ENCODE assay signal across 31 cellular contexts in genomic region chr2:166405569-166405926, GRCh38.
"Had no signal": no experiment of that assay in that cellular context is flagged by ENCODE, and none has a peak within 500 bp of the region (broad histone marks: within the 10 kb centered on the region; RNA-seq: fewer than 3 reads in every experiment).

No MANE protein-coding gene starts in this region.

- H3K9me3 ChIP-seq: ascending aorta had no signal

- ATAC-seq: activated CD8-positive, alpha-beta T cell treated with anti-CD3 and anti-CD28 coated beads for 36 hours; activated naive CD8-positive, alpha-beta T cell treated with anti-CD3 and anti-CD28 coated beads, Interleukin-2, amount 50 U/mL, for 24 hours; activated T-cell treated with anti-CD3 and anti-CD28 coated beads, Interleukin-2, amount 50 U/mL, for 4 hours; activated T-cell treated with anti-CD3 and anti-CD28 coated beads, Interleukin-2, amount 50 U/mL, for 72 hours; activated T-helper 17 cell treated with anti-CD3 and anti-CD28 coated beads, Interleukin-2, amount 50 U/mL, for 72 hours had no signal

- DNase-seq: activated B cell treated with CpG ODN at 0.5 μM for 24 hours; activated CD4-positive, alpha-beta memory T cell treated with anti-CD3 and anti-CD28 coated beads for 36 hours; activated CD4-positive, alpha-beta T cell treated with anti-CD3 and anti-CD28 coated beads for 4 hours; activated CD4-positive, alpha-beta T cell treated with anti-CD3 and anti-CD28 coated beads, Interleukin-2, amount 10 ng/mL, durations not matched to agents 24 days and 14 days; activated CD4-positive, alpha-beta T cell treated with anti-CD3 and anti-CD28 coated beads, Interleukin-2, amount 50 U/mL, for 1 hour; activated CD4-positive, alpha-beta T cell treated with anti-CD3 and anti-CD28 coated beads, Interleukin-2, amount 50 U/mL, for 4 hours; activated CD4-positive, CD25-positive, alpha-beta regulatory T cell treated with anti-CD3 and anti-CD28 coated beads, Interleukin-2, amount 50 U/mL, for 72 hours; activated CD8-positive, alpha-beta memory T cell treated with anti-CD3 and anti-CD28 coated beads, Interleukin-2, amount 50 U/mL, for 4 hours; activated CD8-positive, alpha-beta T cell treated with anti-CD3 and anti-CD28 coated beads for 36 hours; activated effector memory CD4-positive, alpha-beta T cell treated with anti-CD3 and anti-CD28 coated beads, Interleukin-2, amount 50 U/mL, for 16 hours; activated gamma-delta T cell treated with Interleukin-2 at 50 U/mL for 16 hours; activated naive CD4-positive, alpha-beta T cell; activated naive CD4-positive, alpha-beta T cell treated with anti-CD3 and anti-CD28 coated beads for 36 hours; activated naive CD8-positive, alpha-beta T cell treated with anti-CD3 and anti-CD28 coated beads, Interleukin-2, amount 10 ng/mL, durations not matched to agents 7 days and 5 days; activated naive CD8-positive, alpha-beta T cell treated with anti-CD3 and anti-CD28 coated beads, Interleukin-2, amount 50 U/mL, for 24 hours; activated T-cell treated with anti-CD3 and anti-CD28 coated beads for 4 hours; activated T-cell treated with anti-CD3 and anti-CD28 coated beads, Interleukin-2, amount 50 U/mL, for 1 hour; activated T-cell treated with anti-CD3 and anti-CD28 coated beads, Interleukin-2, amount 50 U/mL, for 4 hours; activated T-cell treated with anti-CD3 and anti-CD28 coated beads, Interleukin-2, amount 50 U/mL, for 72 hours; amygdala; anterior cingulate cortex; caudate nucleus; cerebellar nuclear complex; T-helper 2 cell; T-helper 9 cell had no signal

- H3K36me3 ChIP-seq: ascending aorta, cardiac muscle cell had no signal

- FAIRE-seq: bronchial epithelial cell, TTC549 had no signal

- H3K27ac ChIP-seq: ascending aorta, cardiac muscle cell, VCaP had no signal

- H3K4me3 ChIP-seq: ascending aorta, cardiac muscle cell had no signal

- H3K4me1 ChIP-seq: ascending aorta had no signal
